Comparison of ENCODE assay signal across 8 cellular contexts in genomic region chr4:83114576-83114975, GRCh38. TPM values are rescaled to one million over a fixed set of nuclear protein-coding genes. Genes with fewer than 3 reads are reported as not detected.
A peak's percentile ranks its signal among the peaks of the same experiment; 100 is the strongest.
DNase-seq lines count a peak whose midpoint lies in the region; ATAC-seq and TF ChIP-seq lines count a peak whose summit lies in the region.

Gene PLAC8, minus strand, starts transcription at chr4:83114729. Its CDS starts 6,808 bp downstream, at chr4:83107921.

- H3K9me3 Mint-ChIP-seq in CD4-positive, CD25-positive, alpha-beta regulatory T cell, result no peaks in the 10 kb centered on the region

- no peaks in the 10 kb centered on the region for H3K9me3 ChIP-seq in CD4-positive, CD25-positive, alpha-beta regulatory T cell (ENCODE audit: control insufficient read depth in 2 of 2, low read length in 2 of 2)
- H3K9me3 ChIP-seq in SK-N-SH, result no peaks in the 10 kb centered on the region
- H3K9me3 ChIP-seq in Karpas-422 (ENCODE audit: low read length), result no peaks in the 10 kb centered on the region

- no peaks in the 10 kb centered on the region for H3K27me3 ChIP-seq in CD4-positive, CD25-positive, alpha-beta regulatory T cell (ENCODE audit: control insufficient read depth, insufficient read depth, low read length)
- H3K27me3 ChIP-seq in SK-N-SH (ENCODE audit: insufficient read depth) (no peaks in the 10 kb centered on the region), Karpas-422 (ENCODE audit: low read length) (no peaks in the 10 kb centered on the region)

- peaks cover 28% of the 10 kb centered on the region for H3K27me3 Mint-ChIP-seq in CD4-positive, CD25-positive, alpha-beta regulatory T cell

- H3K9ac ChIP-seq in SK-N-SH (peak within 1 kb of the TSS; percentile 51; the same call in 1 of the 2 replicates), Karpas-422 (ENCODE audit: low read length) (no peak within 1 kb of the TSS)

- H3K4me2 ChIP-seq in SK-N-SH (peak within 1 kb of the TSS; percentile 53), Karpas-422 (ENCODE audit: low read depth, low read length, poor library complexity, severe bottlenecking) (no peak within 1 kb of the TSS)

- H3K4me1 ChIP-seq in CD4-positive, CD25-positive, alpha-beta regulatory T cell (ENCODE audit: control insufficient read depth, insufficient read depth, low read length, poor library complexity, severe bottlenecking), result peaks cover 36% of the 10 kb centered on the region
- peaks cover 3 to 25% of the 10 kb centered on the region in 2 experiments for H3K4me1 ChIP-seq in SK-N-SH (ENCODE audit: control insufficient read depth in 1 of 2, insufficient read depth in 2 of 2, low read depth in 1 of 2, low read length in 1 of 2)
- H3K4me1 ChIP-seq in Karpas-422 (ENCODE audit: low read length), result peaks cover 10% of the 10 kb centered on the region

- ATAC-seq in CD4-positive, CD25-positive, alpha-beta regulatory T cell (ENCODE audit: low read depth in 2 of 2), result peak; percentile 50 to 62
- ATAC-seq in HG03342 (IDR thresholded peaks at IDR 0.05; ENCODE audit: unreplicated experiment) (peak; percentile 28), esophagus mucosa (peak; percentile 42)

- H3F3A ChIP-seq in SK-N-SH (replicated peaks; ENCODE audit: insufficient read depth), result peaks cover 40% of the 10 kb centered on the region

- DNase-seq in CD4-positive, CD25-positive, alpha-beta regulatory T cell, result peak; percentile 15 to 79 (median 71)
- DNase-seq in SK-N-SH (no peak), substantia nigra (lab: John Stamatoyannopoulos, UW) (no peak), Karpas-422 (no peak), NCI-H1930 (lab: John Stamatoyannopoulos, UW) (no peak)

- peak within 1 kb of the TSS; percentile 81 for H3K27ac ChIP-seq in CD4-positive, CD25-positive, alpha-beta regulatory T cell (ENCODE audit: insufficient read depth, low read length, poor library complexity, severe bottlenecking)
- H3K27ac ChIP-seq in SK-N-SH (ENCODE audit: low read depth in 2 of 2, low read length in 1 of 2), result peak within 1 kb of the TSS; percentile 56 to 77; a peak in 3 of 4 replicates
- H3K27ac ChIP-seq in substantia nigra (ENCODE audit: low read depth, low read length, poor library complexity, severe bottlenecking), result no peak within 1 kb of the TSS
- no peak within 1 kb of the TSS for H3K27ac ChIP-seq in Karpas-422 (ENCODE audit: low read length)

- peaks cover 8 to 51% (median 16%) of the 10 kb centered on the region in 4 donors for H3K4me1 Mint-ChIP-seq in CD4-positive, CD25-positive, alpha-beta regulatory T cell

- H2AFZ ChIP-seq in SK-N-SH (ENCODE audit: low read depth), result peak within 1 kb of the TSS; percentile 87
- H2AFZ ChIP-seq in Karpas-422 (ENCODE audit: low read length), result no peak within 1 kb of the TSS

- H3K4me3 ChIP-seq in CD4-positive, CD25-positive, alpha-beta regulatory T cell (ENCODE audit: low read depth, low read length), result peak within 1 kb of the TSS; percentile 91
- H3K4me3 ChIP-seq in SK-N-SH (ENCODE audit: low read depth in 2 of 2, low read length in 1 of 2) (peak within 1 kb of the TSS in 1 of 2 experiments; percentile 17; a peak in 1 of 4 replicates), Karpas-422 (ENCODE audit: low read length) (no peak within 1 kb of the TSS)

- no peaks in the 10 kb centered on the region for H3K36me3 Mint-ChIP-seq in CD4-positive, CD25-positive, alpha-beta regulatory T cell

- no peaks in the 10 kb centered on the region for H3K36me3 ChIP-seq in CD4-positive, CD25-positive, alpha-beta regulatory T cell (ENCODE audit: control insufficient read depth, insufficient read depth, low read length)
- H3K36me3 ChIP-seq in SK-N-SH (replicated peaks in 1 of 2; ENCODE audit: control insufficient read depth in 1 of 2, insufficient read depth in 2 of 2, low read length in 1 of 2), result no peaks in the 10 kb centered on the region
- H3K36me3 ChIP-seq in Karpas-422 (ENCODE audit: insufficient read depth, low read length), result no peaks in the 10 kb centered on the region

- CTCF ChIA-PET in SK-N-SH (lab: Yijun Ruan, JAX), result no interaction called here

- TF ChIP-seq POLR2A in GM19099 (IDR thresholded peaks at IDR 0.05; ENCODE audit: extremely low read depth, insufficient read length, low read depth), result peak; percentile 74

- H3K9me2 ChIP-seq in SK-N-SH (no peaks in the 10 kb centered on the region), Karpas-422 (replicated peaks; ENCODE audit: insufficient read depth, low read length) (no peaks in the 10 kb centered on the region)

- peak within 1 kb of the TSS; percentile 91 to 98 (median 93) for H3K27ac Mint-ChIP-seq in CD4-positive, CD25-positive, alpha-beta regulatory T cell

- TF ChIP-seq RAD21 in SK-N-SH (IDR thresholded peaks at IDR 0.05; ENCODE audit: low read length), result no peak

- POLR2A ChIA-PET in SK-N-SH (lab: Yijun Ruan, JAX), result no interaction called here

- TF ChIP-seq EP300 in SK-N-SH (IDR thresholded peaks at IDR 0.05; ENCODE audit: borderline replicate concordance in 1 of 2, low read depth in 1 of 2, low read length in 1 of 2), result no peak

- H4K20me1 ChIP-seq in SK-N-SH (ENCODE audit: insufficient read depth) (no peaks in the 10 kb centered on the region), Karpas-422 (ENCODE audit: insufficient read depth, low read depth, low read length) (no peaks in the 10 kb centered on the region)

- 65% methylated on average over 5 of the region's 5 CpGs for WGBS in SK-N-SH (ENCODE audit: low lambda C conversion rate)

- H3K4me3 Mint-ChIP-seq in CD4-positive, CD25-positive, alpha-beta regulatory T cell, result peak within 1 kb of the TSS; percentile 61 to 95 (median 94)

- H3K79me2 ChIP-seq in SK-N-SH (ENCODE audit: insufficient read depth), result no peaks in the 10 kb centered on the region; the same call in 1 of the 2 replicates
- no peaks in the 10 kb centered on the region for H3K79me2 ChIP-seq in Karpas-422 (ENCODE audit: low read length)

- TF ChIP-seq CTCF in SK-N-SH (IDR thresholded peaks at IDR 0.05), result no peak

TF ChIP-seq in SK-N-SH, 30 proteins besides CTCF, POLR2A, EP300 and RAD21 (continues in another document):
- no peak for TF ChIP-seq MXI1 (IDR thresholded peaks at IDR 0.05; ENCODE audit: low read depth, low read length)
- no peak for TF ChIP-seq PBX3 (IDR thresholded peaks at IDR 0.05)
- no peak for TF ChIP-seq RFX5 (IDR thresholded peaks at IDR 0.05; ENCODE audit: low read length)
- no peak for TF ChIP-seq NRF1 (IDR thresholded peaks at IDR 0.05; ENCODE audit: low read depth, low read length)
- no peak for TF ChIP-seq RXRA (IDR thresholded peaks at IDR 0.05; ENCODE audit: borderline replicate concordance, low read depth)
- no peak for TF ChIP-seq CHD2 (IDR thresholded peaks at IDR 0.05; ENCODE audit: low read length, partially characterized antibody)
- TF ChIP-seq REST (IDR thresholded peaks at IDR 0.05; ENCODE audit: low read depth, low read length), result no peak
- no peak for TF ChIP-seq MAX (IDR thresholded peaks at IDR 0.05; ENCODE audit: low read depth)
- no peak for TF ChIP-seq TCF12 (IDR thresholded peaks at IDR 0.05)
- TF ChIP-seq FOXJ3 (CRISPR knock-in tag; IDR thresholded peaks at IDR 0.05), result no peak
- no peak for TF ChIP-seq FOSL2 (IDR thresholded peaks at IDR 0.05; ENCODE audit: borderline replicate concordance, low read depth)
- TF ChIP-seq TAF1 (IDR thresholded peaks at IDR 0.05; ENCODE audit: borderline replicate concordance, low read depth, low read length), result no peak
- no peak for TF ChIP-seq YY1 (IDR thresholded peaks at IDR 0.05; ENCODE audit: low read depth)
- no peak for TF ChIP-seq TEAD4 (IDR thresholded peaks at IDR 0.05; ENCODE audit: borderline replicate concordance, insufficient read depth)
- no peak for TF ChIP-seq RCOR1 (IDR thresholded peaks at IDR 0.05; ENCODE audit: low read length)

RNA-seq across cellular contexts. Expression of gene PLAC8, which starts in this region (rescaled TPM):
- 70.0 TPM for total RNA-seq in CD4-positive, CD25-positive, alpha-beta regulatory T cell
- polyA plus RNA-seq in CD4-positive, CD25-positive, alpha-beta regulatory T cell, result 100 to 1,000 TPM; 128 to 236 (median 189) TPM
- polyA plus RNA-seq in SK-N-SH (2012; rRNA removed), result 11.2 and 11.3 TPM in 2 replicates
- polyA plus RNA-seq in SK-N-SH (2012; cell fraction: cytosol; rRNA removed), result 10.4 and 16.1 TPM in 2 replicates
- polyA plus RNA-seq in SK-N-SH (2012; cell fraction: nucleus; rRNA removed), result 2.6 and 6.1 TPM in 2 replicates
- total RNA-seq in esophagus mucosa, result 11.2 TPM
- total RNA-seq in Karpas-422 (2014; rRNA removed; shearing (Covaris generic); ENCODE audit: low replicate concordance), result not detected in 2 replicates

Comparison
In these comparisons a context has a peak if more than half of its experiments do, and no peak if none do; other contexts are left out.
1. RNA of gene PLAC8 (total RNA-seq): 70.0 TPM in CD4-positive, CD25-positive, alpha-beta regulatory T cell (single experiment) and 11.2 TPM in esophagus mucosa (single experiment); not detected in Karpas-422; every median in the first group is over 10 times any median in the second.
2. RNA of gene PLAC8 (polyA plus RNA-seq): 128 to 236 TPM in CD4-positive, CD25-positive, alpha-beta regulatory T cell; 2.6 to 16.1 TPM in SK-N-SH; every median in the first group is over 4 times any median in the second.
3. DNase-seq: peak in CD4-positive, CD25-positive, alpha-beta regulatory T cell (3 of 3); none in SK-N-SH (single experiment), substantia nigra (0 of 49), Karpas-422 (single experiment) and NCI-H1930 (0 of 2).
4. H3K27ac ChIP-seq: peak in CD4-positive, CD25-positive, alpha-beta regulatory T cell (single experiment) and SK-N-SH (2 of 2); none in substantia nigra (single experiment) and Karpas-422 (single experiment).
5. Peak in every context shown above with its lines, with median percentiles within 50 percentile points of each other: ATAC-seq.